11 cellular contexts compared by ENCODE assay signal in genomic region chr4:180150818-180151217, GRCh38.
DNase-seq lines count a peak whose midpoint lies in the region; ATAC-seq, FAIRE-seq and TF ChIP-seq lines count a peak whose summit lies in the region.
"Had no signal": no experiment of that assay in that cellular context is flagged by ENCODE, and none has a peak within 500 bp of the region (broad histone marks: within the 10 kb centered on the region; RNA-seq: fewer than 3 reads in every experiment).

No MANE protein-coding gene starts in this region.

- CTCF ChIA-PET in MCF 10A (lab: Yijun Ruan, JAX), result interaction anchor here (0.5 to 0.6 kb wide), 3 partner anchors 56 to 803 kb away, joined by 3 read pairs; no protein-coding TSS in a partner anchor

- H3K4me1 Mint-ChIP-seq in MCF 10A (ENCODE audit: insufficient read depth, unreplicated experiment), result no peaks in the 10 kb centered on the region
- no peaks in the 10 kb centered on the region for H3K4me1 Mint-ChIP-seq in natural killer cell treated with Interleukin-12 subunit alpha and Interleukin-12 subunit beta and Interleukin-15 and Interleukin-18, amount 100 ng/mL, for 72 hours (ENCODE audit: low read depth in 2 of 2)
- H3K4me1 Mint-ChIP-seq: CD4-positive, alpha-beta memory T cell had no signal

- no peaks in the 10 kb centered on the region for H3K9me3 ChIP-seq in breast epithelium
- H3K9me3 ChIP-seq in upper lobe of right lung, result no peaks in the 10 kb centered on the region

- H3K36me3 ChIP-seq in breast epithelium (no peaks in the 10 kb centered on the region), upper lobe of right lung (no peaks in the 10 kb centered on the region)

- TF ChIP-seq POLR2A in breast epithelium (IDR thresholded peaks at IDR 0.05), result no peak

- H3K4me1 ChIP-seq in breast epithelium, result no peaks in the 10 kb centered on the region
- H3K4me1 ChIP-seq in upper lobe of right lung, result no peaks in the 10 kb centered on the region

- no peak for ATAC-seq in upper lobe of right lung
- no peak for ATAC-seq in natural killer cell treated with Interleukin-12 subunit alpha and Interleukin-12 subunit beta and Interleukin-15 and Interleukin-18, amount 100 ng/mL, for 72 hours
- ATAC-seq in GM21423 (IDR thresholded peaks at IDR 0.05; ENCODE audit: unreplicated experiment), result no peak
- ATAC-seq: WTC11 had no signal

- intact Hi-C loops in MCF 10A (cut with micrococcal nuclease) (loop anchor here (2.0 kb wide), 2 partner anchors 92 to 284 kb away; no protein-coding TSS in a partner anchor), breast epithelium (cut with DNase I; ENCODE audit: low total_unique reads) (no loop called here), upper lobe of right lung (cut with DNase I) (no loop called here)

- no peaks in the 10 kb centered on the region for H3K9me3 Mint-ChIP-seq in MCF 10A (ENCODE audit: unreplicated experiment)
- peaks cover 4% of the 10 kb centered on the region for H3K9me3 Mint-ChIP-seq in natural killer cell treated with Interleukin-12 subunit alpha and Interleukin-12 subunit beta and Interleukin-15 and Interleukin-18, amount 100 ng/mL, for 72 hours
- H3K9me3 Mint-ChIP-seq: WTC11 had no signal

- H3K27me3 Mint-ChIP-seq in MCF 10A (ENCODE audit: insufficient read depth, unreplicated experiment), result no peaks in the 10 kb centered on the region
- no peaks in the 10 kb centered on the region for H3K27me3 Mint-ChIP-seq in natural killer cell treated with Interleukin-12 subunit alpha and Interleukin-12 subunit beta and Interleukin-15 and Interleukin-18, amount 100 ng/mL, for 72 hours
- H3K27me3 Mint-ChIP-seq: CD4-positive, alpha-beta memory T cell had no signal

- FAIRE-seq in colon (lab: Jason Lieb, UNC), result peak; percentile 81

- H3K27ac Mint-ChIP-seq in MCF 10A (ENCODE audit: low read depth, unreplicated experiment), result no peak overlapping the region
- no peak overlapping the region for H3K27ac Mint-ChIP-seq in natural killer cell treated with Interleukin-12 subunit alpha and Interleukin-12 subunit beta and Interleukin-15 and Interleukin-18, amount 100 ng/mL, for 72 hours
- H3K27ac Mint-ChIP-seq: CD4-positive, alpha-beta memory T cell; WTC11 had no signal

- no peak overlapping the region for H3K4me3 Mint-ChIP-seq in MCF 10A (ENCODE audit: unreplicated experiment)
- no peak overlapping the region for H3K4me3 Mint-ChIP-seq in natural killer cell treated with Interleukin-12 subunit alpha and Interleukin-12 subunit beta and Interleukin-15 and Interleukin-18, amount 100 ng/mL, for 72 hours
- H3K4me3 Mint-ChIP-seq: CD4-positive, alpha-beta memory T cell; WTC11 had no signal

- BruUV-seq in MCF 10A (replicated peaks; lab: Mats Ljungman, UMichigan), result no TSS peak

- no peaks in the 10 kb centered on the region for H3K27me3 ChIP-seq in breast epithelium
- H3K27me3 ChIP-seq in upper lobe of right lung, result no peaks in the 10 kb centered on the region

- H3K27ac ChIP-seq in breast epithelium, result no peak overlapping the region
- no peak overlapping the region for H3K27ac ChIP-seq in upper lobe of right lung

- POLR2A ChIA-PET in MCF 10A (lab: Yijun Ruan, JAX), result no interaction called here

- H3K4me3 ChIP-seq in breast epithelium (no peak overlapping the region), upper lobe of right lung (no peak overlapping the region)

- DNase-seq in MCF 10A (ENCODE audit: unreplicated experiment) (peak; percentile 22), breast epithelium (ENCODE audit: low spot score in 2 of 2) (no peak), NCI-H748 (lab: John Stamatoyannopoulos, UW; ENCODE audit: unreplicated experiment) (peak; percentile 6), upper lobe of right lung (no peak), NCI-H1092 treated with DMSO at 0.1 percent for 48 hours (lab: John Stamatoyannopoulos, UW) (no peak)
- DNase-seq in natural killer cell treated with Interleukin-12 subunit alpha and Interleukin-12 subunit beta and Interleukin-15 and Interleukin-18, amount 100 ng/mL, for 72 hours (ENCODE audit: low spot score), result no peak
- DNase-seq: CD4-positive, alpha-beta memory T cell; NCI-H187 had no signal

- no peaks in the 10 kb centered on the region for H3K36me3 Mint-ChIP-seq in MCF 10A (ENCODE audit: insufficient read depth, unreplicated experiment)
- H3K36me3 Mint-ChIP-seq in natural killer cell treated with Interleukin-12 subunit alpha and Interleukin-12 subunit beta and Interleukin-15 and Interleukin-18, amount 100 ng/mL, for 72 hours, result no peaks in the 10 kb centered on the region
- H3K36me3 Mint-ChIP-seq: CD4-positive, alpha-beta memory T cell; WTC11 had no signal

- peak; percentile 25 for TF ChIP-seq CTCF in MCF 10A (IDR thresholded peaks at IDR 0.05; ENCODE audit: unreplicated experiment)
- TF ChIP-seq CTCF in breast epithelium (IDR thresholded peaks at IDR 0.05), result no peak
- TF ChIP-seq CTCF in upper lobe of right lung (IDR thresholded peaks at IDR 0.05), result peak; percentile 35

Comparison
In these comparisons a context has a peak if more than half of its experiments do, and no peak if none do; other contexts are left out.
1. DNase-seq: peak in MCF 10A (single experiment) and NCI-H748 (single experiment); none in breast epithelium (0 of 2), upper lobe of right lung (single experiment), natural killer cell treated with Interleukin-12 subunit alpha and Interleukin-12 subunit beta and Interleukin-15 and Interleukin-18, amount 100 ng/mL, for 72 hours (single experiment) and NCI-H1092 treated with DMSO at 0.1 percent for 48 hours (single experiment).
2. CTCF ChIP-seq: peak in MCF 10A (single experiment) and upper lobe of right lung (single experiment); none in breast epithelium (0 of 3).